1 cellular context compared by ENCODE assay signal in the genomic region with DNA sequence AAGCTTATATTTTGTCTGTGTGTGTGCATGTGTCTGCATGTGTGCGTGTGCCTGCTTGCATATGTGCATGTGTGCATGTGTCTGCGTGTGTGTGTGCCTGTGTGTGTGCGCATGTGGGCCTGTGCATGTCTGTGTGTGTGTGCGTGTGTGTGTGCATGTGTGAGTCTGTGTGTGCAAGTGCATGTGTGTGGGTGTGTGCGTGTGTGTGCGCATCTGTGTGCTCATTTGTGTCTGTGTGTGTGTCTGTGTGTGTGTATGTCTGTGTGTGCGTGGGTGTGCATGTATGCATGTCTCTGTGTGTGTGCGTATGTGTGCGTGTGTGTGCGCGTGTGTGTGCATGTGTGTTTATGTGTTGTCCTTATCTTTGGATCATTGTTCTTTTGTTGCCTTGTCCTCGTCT.
TF ChIP-seq lines count a peak whose summit lies in the region.

No MANE protein-coding gene starts in this region.

TF ChIP-seq in HepG2, 621 proteins besides CTCF, POLR2A, EP300 and RAD21 (continued from another document):
- TF ChIP-seq, protein P1, sequence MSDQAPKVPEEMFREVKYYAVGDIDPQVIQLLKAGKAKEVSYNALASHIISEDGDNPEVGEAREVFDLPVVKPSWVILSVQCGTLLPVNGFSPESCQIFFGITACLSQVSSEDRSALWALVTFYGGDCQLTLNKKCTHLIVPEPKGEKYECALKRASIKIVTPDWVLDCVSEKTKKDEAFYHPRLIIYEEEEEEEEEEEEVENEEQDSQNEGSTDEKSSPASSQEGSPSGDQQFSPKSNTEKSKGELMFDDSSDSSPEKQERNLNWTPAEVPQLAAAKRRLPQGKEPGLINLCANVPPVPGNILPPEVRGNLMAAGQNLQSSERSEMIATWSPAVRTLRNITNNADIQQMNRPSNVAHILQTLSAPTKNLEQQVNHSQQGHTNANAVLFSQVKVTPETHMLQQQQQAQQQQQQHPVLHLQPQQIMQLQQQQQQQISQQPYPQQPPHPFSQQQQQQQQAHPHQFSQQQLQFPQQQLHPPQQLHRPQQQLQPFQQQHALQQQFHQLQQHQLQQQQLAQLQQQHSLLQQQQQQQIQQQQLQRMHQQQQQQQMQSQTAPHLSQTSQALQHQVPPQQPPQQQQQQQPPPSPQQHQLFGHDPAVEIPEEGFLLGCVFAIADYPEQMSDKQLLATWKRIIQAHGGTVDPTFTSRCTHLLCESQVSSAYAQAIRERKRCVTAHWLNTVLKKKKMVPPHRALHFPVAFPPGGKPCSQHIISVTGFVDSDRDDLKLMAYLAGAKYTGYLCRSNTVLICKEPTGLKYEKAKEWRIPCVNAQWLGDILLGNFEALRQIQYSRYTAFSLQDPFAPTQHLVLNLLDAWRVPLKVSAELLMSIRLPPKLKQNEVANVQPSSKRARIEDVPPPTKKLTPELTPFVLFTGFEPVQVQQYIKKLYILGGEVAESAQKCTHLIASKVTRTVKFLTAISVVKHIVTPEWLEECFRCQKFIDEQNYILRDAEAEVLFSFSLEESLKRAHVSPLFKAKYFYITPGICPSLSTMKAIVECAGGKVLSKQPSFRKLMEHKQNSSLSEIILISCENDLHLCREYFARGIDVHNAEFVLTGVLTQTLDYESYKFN (CRISPR knock-in tag; conservative IDR thresholded peaks at IDR 0.05) = no peak
- TF ChIP-seq MNT (IDR thresholded peaks at IDR 0.05) (peak; percentile 47), ISL2 (CRISPR knock-in tag; IDR thresholded peaks at IDR 0.05) (no peak), HINFP (CRISPR knock-in tag; IDR thresholded peaks at IDR 0.05; ENCODE audit: low read depth) (no peak)
- TF ChIP-seq, protein P2, sequence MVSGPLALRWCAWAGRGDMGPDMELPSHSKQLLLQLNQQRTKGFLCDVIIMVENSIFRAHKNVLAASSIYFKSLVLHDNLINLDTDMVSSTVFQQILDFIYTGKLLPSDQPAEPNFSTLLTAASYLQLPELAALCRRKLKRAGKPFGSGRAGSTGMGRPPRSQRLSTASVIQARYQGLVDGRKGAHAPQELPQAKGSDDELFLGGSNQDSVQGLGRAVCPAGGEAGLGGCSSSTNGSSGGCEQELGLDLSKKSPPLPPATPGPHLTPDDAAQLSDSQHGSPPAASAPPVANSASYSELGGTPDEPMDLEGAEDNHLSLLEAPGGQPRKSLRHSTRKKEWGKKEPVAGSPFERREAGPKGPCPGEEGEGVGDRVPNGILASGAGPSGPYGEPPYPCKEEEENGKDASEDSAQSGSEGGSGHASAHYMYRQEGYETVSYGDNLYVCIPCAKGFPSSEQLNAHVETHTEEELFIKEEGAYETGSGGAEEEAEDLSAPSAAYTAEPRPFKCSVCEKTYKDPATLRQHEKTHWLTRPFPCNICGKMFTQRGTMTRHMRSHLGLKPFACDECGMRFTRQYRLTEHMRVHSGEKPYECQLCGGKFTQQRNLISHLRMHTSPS (CRISPR knock-in tag; IDR thresholded peaks at IDR 0.05; ENCODE audit: low read depth) = no peak
